ENCODE assay signal across 8 cellular contexts in genomic region chr14:31937730-31938346, GRCh38.
DNase-seq lines count a peak whose midpoint lies in the region; ATAC-seq and TF ChIP-seq lines count a peak whose summit lies in the region.

No MANE protein-coding gene starts in this region.

- H3K9ac ChIP-seq in duodenal mucosa (ENCODE audit: low read depth in 1 of 2, low read length in 2 of 2) = no peak overlapping the region

- H3K4me3 Mint-ChIP-seq in CD4-positive, alpha-beta T cell = no peak overlapping the region

- CTCF ChIA-PET in CD4-positive, alpha-beta T cell (lab: Charles Lee) = interaction anchor here (0.6 to 1.0 kb wide), 2 partner anchors 12 to 242 kb away, joined by 3 to 4 read pairs; no protein-coding TSS in a partner anchor

- peak overlapping the region in 1 of 2 donors; percentile 7 for H3K4me3 ChIP-seq in duodenal mucosa (ENCODE audit: low read depth in 1 of 2, low read length in 2 of 2)

- DNase-seq in CD4-positive, alpha-beta T cell = peak in 9 of 10 experiments; percentile 19 to 51 (median 26)
- peak; percentile 49 for DNase-seq in GM20000 (ENCODE audit: low spot score)
- peak; percentile 46 for DNase-seq in activated CD4-positive, alpha-beta T cell treated with anti-CD3 and anti-CD28 coated beads for 1 hour
- DNase-seq in occipital lobe (lab: John Stamatoyannopoulos, UW) = peak; percentile 24
- no peak for DNase-seq in DMS79 treated with DMSO at 0.1 percent for 48 hours (lab: John Stamatoyannopoulos, UW)
- DNase-seq in effector CD8-positive, alpha-beta T cell (lab: John Stamatoyannopoulos, UW) = no peak

- no peaks in the 10 kb centered on the region for H3K36me3 ChIP-seq in duodenal mucosa (ENCODE audit: control insufficient read depth in 1 of 2, insufficient read depth in 2 of 2, low read length in 2 of 2)

- POLR2A ChIA-PET in CD4-positive, alpha-beta T cell (lab: Charles Lee) = interaction anchor here (1.1 kb wide), 1 partner anchor 10 kb away, joined by 3 read pairs; no protein-coding TSS in a partner anchor

- no peaks in the 10 kb centered on the region for H3K9me3 Mint-ChIP-seq in CD4-positive, alpha-beta T cell

- no peak overlapping the region for H3K27ac ChIP-seq in CD4-positive, alpha-beta T cell (ENCODE audit: low read depth, low read length)
- peak overlapping the region; percentile 67 for H3K27ac ChIP-seq in duodenal mucosa (ENCODE audit: low read depth, low read length)

- no peaks in the 10 kb centered on the region for H3K36me3 Mint-ChIP-seq in CD4-positive, alpha-beta T cell (ENCODE audit: low read depth)

- intact Hi-C loops in CD4-positive, alpha-beta T cell (cut with DNase I, micrococcal nuclease) = no loop called here

- H3K4me1 ChIP-seq in duodenal mucosa (ENCODE audit: control insufficient read depth in 1 of 2, insufficient read depth in 2 of 2, low read length in 2 of 2) = peaks cover 28 to 66% of the 10 kb centered on the region in 2 donors

- ATAC-seq in CD4-positive, alpha-beta T cell (ENCODE audit: poor library complexity) = peak; percentile 93
- peak; percentile 99 for ATAC-seq in HG03558 (IDR thresholded peaks at IDR 0.05; ENCODE audit: extremely low read depth, unreplicated experiment)

- TF ChIP-seq CTCF in CD4-positive, alpha-beta T cell (IDR thresholded peaks at IDR 0.05) = no peak
- TF ChIP-seq CTCF in GM20000 (IDR thresholded peaks at IDR 0.05; ENCODE audit: extremely low read depth, missing control alignments) = no peak

- no peaks in the 10 kb centered on the region for H3K9me3 ChIP-seq in CD4-positive, alpha-beta T cell (ENCODE audit: control insufficient read depth, low read length)
- no peaks in the 10 kb centered on the region for H3K9me3 ChIP-seq in duodenal mucosa (ENCODE audit: control insufficient read depth in 1 of 2, low read length in 2 of 2)

- no peaks in the 10 kb centered on the region for H3K27me3 ChIP-seq in CD4-positive, alpha-beta T cell (ENCODE audit: control insufficient read depth, insufficient read depth, low read length)
- H3K27me3 ChIP-seq in duodenal mucosa (ENCODE audit: control insufficient read depth in 1 of 2, insufficient read depth in 2 of 2, low read length in 2 of 2) = no peaks in the 10 kb centered on the region

- H3K27ac Mint-ChIP-seq in CD4-positive, alpha-beta T cell = peak overlapping the region; percentile 52

- H3K27me3 Mint-ChIP-seq in CD4-positive, alpha-beta T cell = no peaks in the 10 kb centered on the region

- H3K4me1 Mint-ChIP-seq in CD4-positive, alpha-beta T cell (ENCODE audit: low read depth) = peaks cover 9% of the 10 kb centered on the region

Comparison
In these comparisons a context has a peak if more than half of its experiments do, and no peak if none do; other contexts are left out.
1. DNase-seq: peak in CD4-positive, alpha-beta T cell (9 of 10), GM20000 (single experiment), activated CD4-positive, alpha-beta T cell treated with anti-CD3 and anti-CD28 coated beads for 1 hour (single experiment) and occipital lobe (single experiment); none in DMS79 treated with DMSO at 0.1 percent for 48 hours (single experiment) and effector CD8-positive, alpha-beta T cell (single experiment).